ENCODE assay signal across 8 cellular contexts in the genomic region with DNA sequence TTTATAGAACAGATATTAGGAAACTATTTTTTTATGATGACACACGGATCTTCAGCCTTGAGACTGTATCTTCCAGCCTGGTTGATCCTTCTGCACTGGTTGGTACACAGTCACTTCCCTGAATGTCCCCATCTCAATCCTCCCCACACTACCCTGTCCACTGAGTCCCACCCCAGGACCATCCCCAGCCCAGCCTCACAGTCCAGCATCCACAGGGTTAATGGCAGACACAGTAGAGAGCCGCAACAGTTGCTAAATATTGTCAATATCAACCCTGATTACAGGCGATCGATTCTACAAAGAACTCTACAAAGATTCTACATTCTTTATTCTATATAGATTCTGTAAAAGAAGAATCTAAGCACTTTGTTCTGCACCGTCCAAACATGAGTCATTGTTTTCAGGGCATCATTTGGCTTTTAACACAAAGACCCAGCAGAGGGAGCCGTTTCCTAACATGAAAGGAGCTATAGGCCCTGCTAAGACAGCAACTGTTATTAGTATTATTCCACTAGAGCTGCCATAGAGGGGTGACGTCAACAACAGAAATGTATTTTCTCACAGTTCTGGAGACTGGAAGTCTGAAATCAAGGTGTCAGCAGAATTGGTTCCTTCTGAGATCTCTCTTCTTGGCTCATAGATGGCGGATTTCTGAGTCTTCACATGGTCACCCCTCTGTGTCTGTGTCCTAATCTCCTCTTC. TPM values are rescaled to one million over a fixed set of nuclear protein-coding genes. Genes with fewer than 3 reads are reported as not detected.
A peak's percentile ranks its signal among the peaks of the same experiment; 100 is the strongest.
DNase-seq lines count a peak whose midpoint lies in the region; ATAC-seq and TF ChIP-seq lines count a peak whose summit lies in the region.

No MANE protein-coding gene starts in this region.

- H3K9me3 ChIP-seq in PC-3 (ENCODE audit: low read length) (no peaks in the 10 kb centered on the region), fibroblast of lung (ENCODE audit: control insufficient read depth, insufficient read depth, low read depth, low read length) (no peaks in the 10 kb centered on the region), neural progenitor cell (ENCODE audit: low read depth) (no peaks in the 10 kb centered on the region), suprapubic skin (no peaks in the 10 kb centered on the region)

- H3K27me3 ChIP-seq in KMS-11 (ENCODE audit: insufficient read depth, low read depth), result no peaks in the 10 kb centered on the region
- no peaks in the 10 kb centered on the region for H3K27me3 ChIP-seq in PC-3 (ENCODE audit: low read length)
- H3K27me3 ChIP-seq in fibroblast of lung (ENCODE audit: control insufficient read depth, insufficient read depth, low read length), result no peaks in the 10 kb centered on the region
- peaks cover 21% of the 10 kb centered on the region for H3K27me3 ChIP-seq in neural progenitor cell
- no peaks in the 10 kb centered on the region for H3K27me3 ChIP-seq in suprapubic skin

- H3K4me3 Mint-ChIP-seq in activated T-cell treated with anti-CD3 and anti-CD28 coated beads, Interleukin-2, amount 50 U/mL, for 4 hours, result no peak overlapping the region
- peak overlapping the region; percentile 50 for H3K4me3 Mint-ChIP-seq in neural progenitor cell

- CTCF ChIA-PET in PC-3 (lab: Charles Lee), result interaction anchor here (0.5 to 1.1 kb wide), 13 partner anchors 34 to 684 kb away, joined by 3 to 19 read pairs (median 7); a partner anchor contains a TSS

- no peak overlapping the region for H3K27ac Mint-ChIP-seq in neural progenitor cell

- TF ChIP-seq CTCF in KMS-11 (conservative IDR thresholded peaks at IDR 0.05; ENCODE audit: low read depth, low read length) (peak; percentile 87), PC-3 (conservative IDR thresholded peaks at IDR 0.05; ENCODE audit: low read depth, low read length) (peak; percentile 93), fibroblast of lung (conservative IDR thresholded peaks at IDR 0.05 in 1 of 2, IDR thresholded peaks at IDR 0.05 in 1 of 2; ENCODE audit: low read depth in 1 of 2, low read length in 2 of 2) (peak; percentile 70 to 81), neural progenitor cell (IDR thresholded peaks at IDR 0.05) (peak; percentile 89), suprapubic skin (IDR thresholded peaks at IDR 0.05) (peak; percentile 67 to 76)

- no peaks in the 10 kb centered on the region for H3K36me3 ChIP-seq in KMS-11 (ENCODE audit: insufficient read depth)
- no peaks in the 10 kb centered on the region for H3K36me3 ChIP-seq in PC-3 (ENCODE audit: low read depth, low read length)
- no peaks in the 10 kb centered on the region for H3K36me3 ChIP-seq in fibroblast of lung (ENCODE audit: control insufficient read depth, insufficient read depth, low read length)
- H3K36me3 ChIP-seq in neural progenitor cell, result no peaks in the 10 kb centered on the region
- no peaks in the 10 kb centered on the region for H3K36me3 ChIP-seq in suprapubic skin

- DNase-seq in DMS53 (lab: John Stamatoyannopoulos, UW) (peak; percentile 94), PC-3 (peak; percentile 95), fibroblast of lung (ENCODE audit: low read depth in 2 of 2) (peak; percentile 88 to 95), neural progenitor cell (ENCODE audit: low spot score) (peak; percentile 85), suprapubic skin (ENCODE audit: low spot score in 2 of 2) (peak; percentile 82 to 85)
- peak; percentile 78 for DNase-seq in activated T-cell treated with anti-CD3 and anti-CD28 coated beads, Interleukin-2, amount 50 U/mL, for 4 hours

- H2AFZ ChIP-seq in KMS-11 (ENCODE audit: low read depth), result no peak overlapping the region
- H2AFZ ChIP-seq in PC-3 (ENCODE audit: low read length), result no peak overlapping the region
- H2AFZ ChIP-seq in fibroblast of lung (ENCODE audit: low read length), result no peak overlapping the region
- no peak overlapping the region for H2AFZ ChIP-seq in neural progenitor cell (replicated peaks)

- H3K4me1 ChIP-seq in KMS-11 (ENCODE audit: low read depth, poor library complexity, severe bottlenecking) (peaks cover 30% of the 10 kb centered on the region), PC-3 (ENCODE audit: insufficient read depth, low read length) (peaks cover 22% of the 10 kb centered on the region), fibroblast of lung (ENCODE audit: control insufficient read depth, extremely low read depth, insufficient read depth, low read length) (peaks cover 3% of the 10 kb centered on the region), neural progenitor cell (no peaks in the 10 kb centered on the region), suprapubic skin (peaks cover 36% of the 10 kb centered on the region)

- H3K36me3 Mint-ChIP-seq in activated T-cell treated with anti-CD3 and anti-CD28 coated beads, Interleukin-2, amount 50 U/mL, for 4 hours (ENCODE audit: insufficient read depth), result no peaks in the 10 kb centered on the region
- no peaks in the 10 kb centered on the region for H3K36me3 Mint-ChIP-seq in neural progenitor cell

- no peak for TF ChIP-seq EP300 in suprapubic skin (IDR thresholded peaks at IDR 0.05)

- no peak for TF ChIP-seq POLR2A in suprapubic skin (IDR thresholded peaks at IDR 0.05)

- H3K9me2 ChIP-seq in PC-3 (replicated peaks; ENCODE audit: low read length), result no peaks in the 10 kb centered on the region

- intact Hi-C loops in PC-3 (cut with micrococcal nuclease), result loop anchor here (1.0 to 5.0 kb wide), 8 partner anchors 30 to 407 kb away; a partner anchor contains a TSS

- WGBS in suprapubic skin, result 9% methylated on average over 8 of the region's 8 CpGs

- H3K4me2 ChIP-seq in KMS-11, result peak overlapping the region; percentile 25
- H3K4me2 ChIP-seq in PC-3 (ENCODE audit: low read length), result no peak overlapping the region
- no peak overlapping the region for H3K4me2 ChIP-seq in fibroblast of lung (ENCODE audit: extremely low read depth, insufficient read depth, low read length)
- no peak overlapping the region for H3K4me2 ChIP-seq in neural progenitor cell

- H3K4me3 ChIP-seq in KMS-11 (IDR thresholded peaks at IDR 0.05; ENCODE audit: insufficient read depth, low read depth, low read length) (no peak overlapping the region), PC-3 (ENCODE audit: low read length) (no peak overlapping the region), fibroblast of lung (replicated peaks in 1 of 4; ENCODE audit: control extremely low read depth in 1 of 4, insufficient read depth in 1 of 4, low read depth in 3 of 4, low read length in 4 of 4) (no peak overlapping the region), neural progenitor cell (no peak overlapping the region), suprapubic skin (no peak overlapping the region)

- H4K20me1 ChIP-seq in KMS-11 (ENCODE audit: insufficient read depth), result no peaks in the 10 kb centered on the region
- no peaks in the 10 kb centered on the region for H4K20me1 ChIP-seq in PC-3 (ENCODE audit: low read length)
- no peaks in the 10 kb centered on the region for H4K20me1 ChIP-seq in fibroblast of lung (ENCODE audit: control insufficient read depth, extremely low read depth, insufficient read depth, low read length)
- H4K20me1 ChIP-seq in neural progenitor cell (ENCODE audit: low read depth), result no peaks in the 10 kb centered on the region

- no TSS peak for BruUV-seq in PC-3 (replicated peaks; lab: Mats Ljungman, UMichigan)

- H3K9ac ChIP-seq in KMS-11, result no peak overlapping the region
- peak overlapping the region; percentile 23; the same call in 1 of the 2 replicates for H3K9ac ChIP-seq in PC-3 (ENCODE audit: low read length)
- no peak overlapping the region for H3K9ac ChIP-seq in fibroblast of lung (ENCODE audit: insufficient read depth, low read length)
- no peak overlapping the region for H3K9ac ChIP-seq in neural progenitor cell

- POLR2A ChIA-PET in PC-3 (lab: Charles Lee; ENCODE audit: unreplicated experiment), result interaction anchor here (0.6 kb wide), 2 partner anchors 115 to 245 kb away, joined by 3 to 5 read pairs; no protein-coding TSS in a partner anchor

- H3K27ac ChIP-seq in KMS-11 (no peak overlapping the region), PC-3 (ENCODE audit: low read length) (no peak overlapping the region), fibroblast of lung (ENCODE audit: insufficient read depth, low read length) (no peak overlapping the region), neural progenitor cell (no peak overlapping the region), suprapubic skin (peak overlapping the region; percentile 55)

- H3K9me3 Mint-ChIP-seq in activated T-cell treated with anti-CD3 and anti-CD28 coated beads, Interleukin-2, amount 50 U/mL, for 4 hours, result no peaks in the 10 kb centered on the region
- no peaks in the 10 kb centered on the region for H3K9me3 Mint-ChIP-seq in neural progenitor cell

- no peaks in the 10 kb centered on the region for H3K27me3 Mint-ChIP-seq in activated T-cell treated with anti-CD3 and anti-CD28 coated beads, Interleukin-2, amount 50 U/mL, for 4 hours (ENCODE audit: low read depth)
- H3K27me3 Mint-ChIP-seq in neural progenitor cell (ENCODE audit: insufficient read depth, low read depth), result peaks cover 21% of the 10 kb centered on the region

- peaks cover 35% of the 10 kb centered on the region for H3K4me1 Mint-ChIP-seq in activated T-cell treated with anti-CD3 and anti-CD28 coated beads, Interleukin-2, amount 50 U/mL, for 4 hours (ENCODE audit: low read depth)
- H3K4me1 Mint-ChIP-seq in neural progenitor cell, result peaks cover 10% of the 10 kb centered on the region

- H3F3A ChIP-seq in PC-3 (ENCODE audit: low read length, unreplicated experiment), result no peaks in the 10 kb centered on the region
- no peaks in the 10 kb centered on the region for H3F3A ChIP-seq in neural progenitor cell (ENCODE audit: low read depth)

- H3K79me2 ChIP-seq in KMS-11 (ENCODE audit: insufficient read depth, low read depth), result no peaks in the 10 kb centered on the region
- H3K79me2 ChIP-seq in PC-3 (ENCODE audit: low read length), result no peaks in the 10 kb centered on the region
- H3K79me2 ChIP-seq in fibroblast of lung (ENCODE audit: control insufficient read depth, insufficient read depth, low read length), result no peaks in the 10 kb centered on the region
- no peaks in the 10 kb centered on the region for H3K79me2 ChIP-seq in neural progenitor cell (ENCODE audit: low read depth)

- peak; percentile 68 for ATAC-seq in GM21619 (IDR thresholded peaks at IDR 0.05; ENCODE audit: unreplicated experiment)
- ATAC-seq in PC-3, result peak; percentile 60
- ATAC-seq in activated T-cell treated with anti-CD3 and anti-CD28 coated beads, Interleukin-2, amount 50 U/mL, for 4 hours, result peak; percentile 88 to 89

RNA-seq across cellular contexts. Expression of a gene that starts 30.1 kb away (rescaled TPM):
- total RNA-seq in PC-3 (2014; rRNA removed) (2.1 and 7.1 TPM in 2 replicates), fibroblast of lung (5.1 and 5.6 TPM in 2 replicates), neural progenitor cell (ENCODE audit: low replicate concordance) (5.5 and 15.8 TPM in 2 replicates), suprapubic skin (1 to 10 TPM; 3.3 to 6.5 (median 3.8) TPM)
- total RNA-seq in activated T-cell treated with anti-CD3 and anti-CD28 coated beads, Interleukin-2, amount 50 U/mL, for 4 hours, result 10 to 100 TPM; 13.9 to 20.2 (median 14.7) TPM
- 20.2 and 24.3 TPM in 2 replicates for polyA plus RNA-seq in fibroblast of lung
- 9.4 and 9.5 TPM in 2 replicates for polyA plus RNA-seq in fibroblast of lung (2012)
- polyA minus RNA-seq in fibroblast of lung (ENCODE audit: low replicate concordance), result 4.2 and 4.9 TPM in 2 replicates
